17 cellular contexts compared by ENCODE assay signal in the genomic region with DNA sequence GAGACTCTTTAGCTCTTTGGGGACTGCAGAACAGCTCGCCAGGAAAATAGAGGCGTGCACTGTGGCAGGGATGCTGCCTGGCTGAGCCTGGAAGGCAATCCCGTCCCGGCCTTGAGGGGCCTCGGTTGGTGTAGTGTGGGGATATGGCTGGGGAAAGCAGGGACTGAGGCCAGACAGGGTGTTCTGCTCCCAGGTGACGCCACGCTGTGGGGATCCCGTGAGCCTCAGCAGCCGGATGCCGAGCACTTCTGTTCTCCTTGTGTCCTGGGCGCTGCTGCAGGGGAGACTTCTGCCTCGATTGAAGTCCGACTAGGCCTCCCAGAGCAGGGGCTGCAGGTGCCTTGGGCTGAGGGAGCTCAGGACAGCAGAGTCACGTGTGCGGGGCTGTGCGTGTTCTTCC.
DNase-seq lines count a peak whose midpoint lies in the region; ATAC-seq and TF ChIP-seq lines count a peak whose summit lies in the region.
"Had no signal": no experiment of that assay in that cellular context is flagged by ENCODE, and none has a peak within 500 bp of the region (broad histone marks: within the 10 kb centered on the region; RNA-seq: fewer than 3 reads in every experiment).

No MANE protein-coding gene starts in this region.

- DNase-seq in H9 (no peak), neural crest cell (ENCODE audit: low read depth, low spot score) (no peak), NCI-H2107 treated with DMSO at 0.1 percent for 48 hours (lab: John Stamatoyannopoulos, UW; ENCODE audit: unreplicated experiment) (no peak)
- DNase-seq: CD4-positive, CD25-positive, alpha-beta regulatory T cell; COR-L47; DMS79; HCEC 1CT; NCI-H2081; NCI-H2171 treated with DMSO at 0.1 percent for 48 hours; NCI-H446; OCI-M1 had no signal

- no peak overlapping the region for H3T11ph ChIP-seq in H9 (ENCODE audit: low read length)

- H2AFZ ChIP-seq in H9 (ENCODE audit: low read length) = no peak overlapping the region
- H2AFZ ChIP-seq: GM23248 had no signal

- WGBS in H9 (ENCODE audit: extremely low coverage, insufficient read length, low lambda C conversion rate) = no CpG with 5 or more reads among the region's 16 CpGs

- no peak overlapping the region for H2AK5ac ChIP-seq in H9 (ENCODE audit: insufficient read length, low read length)

- no peak overlapping the region for H3K23ac ChIP-seq in H9 (ENCODE audit: insufficient read length, low read depth, low read length)

- no peak overlapping the region for H3K4ac ChIP-seq in H9 (ENCODE audit: low read depth, low read length)

- peaks cover 72% of the 10 kb centered on the region for H3K36me3 ChIP-seq in BLaER1

- H3K4me3 Mint-ChIP-seq in H9 (no peak overlapping the region), brain (no peak overlapping the region), neural crest cell (no peak overlapping the region)
- H3K4me3 Mint-ChIP-seq: CD4-positive, CD25-positive, alpha-beta regulatory T cell had no signal

- no peak overlapping the region for H3K18ac ChIP-seq in H9 (ENCODE audit: insufficient read length, low read depth, low read length)

- no peaks in the 10 kb centered on the region for H3K23me2 ChIP-seq in H9 (ENCODE audit: insufficient read length, low read depth, low read length, poor library complexity, severe bottlenecking)

- no peak overlapping the region for H4K8ac ChIP-seq in H9 (replicated peaks; ENCODE audit: insufficient read length, low read depth, low read length)

- peaks cover 27 to 48% of the 10 kb centered on the region in 2 experiments for H3K4me1 Mint-ChIP-seq in H9
- H3K4me1 Mint-ChIP-seq in brain = peaks cover 45% of the 10 kb centered on the region
- H3K4me1 Mint-ChIP-seq in neural crest cell = peaks cover 47% of the 10 kb centered on the region

- no peaks in the 10 kb centered on the region for H3K79me1 ChIP-seq in H9 (ENCODE audit: insufficient read depth, low read depth, low read length, poor library complexity, severe bottlenecking)

- H2BK15ac ChIP-seq in H9 (ENCODE audit: low read depth, low read length) = no peak overlapping the region

- no peak overlapping the region for H2BK20ac ChIP-seq in H9 (ENCODE audit: low read depth, low read length, poor library complexity, severe bottlenecking)

- H3K56ac ChIP-seq in H9 (ENCODE audit: insufficient read length, low read depth, low read length) = no peak overlapping the region

- no peak overlapping the region for H2BK120ac ChIP-seq in H9 (ENCODE audit: low read depth, low read length, poor library complexity, severe bottlenecking)

- H4K5ac ChIP-seq in H9 (ENCODE audit: insufficient read length, low read depth, low read length) = no peak overlapping the region

- no peak overlapping the region for H4K91ac ChIP-seq in H9 (ENCODE audit: insufficient read length, low read depth, low read length)

- H4K20me1 ChIP-seq in BLaER1 (peaks cover 21% of the 10 kb centered on the region; the same call in 1 of the 2 replicates), H9 (ENCODE audit: control insufficient read depth, insufficient read depth, insufficient read length) (no peaks in the 10 kb centered on the region)

- no peak overlapping the region for H3K4me3 ChIP-seq in BLaER1
- H3K4me3 ChIP-seq: GM23248 had no signal

- H3K9ac ChIP-seq in BLaER1 (0 out of 2 replicates have a peak overlapping the region, but pooled peaks have one; percentile 50), H9 (ENCODE audit: extremely low read depth, insufficient read length, low read length) (no peak overlapping the region)

- H3K14ac ChIP-seq in H9 (ENCODE audit: insufficient read depth, low read length) = no peak overlapping the region

- no peak overlapping the region for H2BK12ac ChIP-seq in H9 (ENCODE audit: insufficient read length, low read depth, low read length)

- ATAC-seq in GM21423 (IDR thresholded peaks at IDR 0.05; ENCODE audit: unreplicated experiment) (no peak), HG02763 (IDR thresholded peaks at IDR 0.05; ENCODE audit: unreplicated experiment) (no peak), GM21515 (IDR thresholded peaks at IDR 0.05; ENCODE audit: unreplicated experiment) (no peak)

- no peaks in the 10 kb centered on the region for H3K9me3 Mint-ChIP-seq in H9
- no peaks in the 10 kb centered on the region for H3K9me3 Mint-ChIP-seq in brain
- H3K9me3 Mint-ChIP-seq in neural crest cell = no peaks in the 10 kb centered on the region
- H3K9me3 Mint-ChIP-seq: CD4-positive, CD25-positive, alpha-beta regulatory T cell had no signal

- peak overlapping the region; percentile 77 for H3K4me2 ChIP-seq in BLaER1
- no peak overlapping the region for H3K4me2 ChIP-seq in H9 (ENCODE audit: insufficient read depth, insufficient read length, low read length)

- H3K4me1 ChIP-seq in BLaER1 (peaks cover 42% of the 10 kb centered on the region), H9 (ENCODE audit: insufficient read depth, low read length) (no peaks in the 10 kb centered on the region)

- peaks cover 16 to 21% (median 19%) of the 10 kb centered on the region in 3 experiments for H3K36me3 Mint-ChIP-seq in H9 (ENCODE audit: insufficient read depth in 1 of 3, low read depth in 3 of 3)
- peaks cover 14% of the 10 kb centered on the region for H3K36me3 Mint-ChIP-seq in brain
- peaks cover 4% of the 10 kb centered on the region for H3K36me3 Mint-ChIP-seq in neural crest cell (ENCODE audit: low read depth)

- peak overlapping the region; percentile 48 to 80 (median 53); a peak in 6 of 7 replicates for H3K27ac Mint-ChIP-seq in H9
- H3K27ac Mint-ChIP-seq in brain = peak overlapping the region in 4 of 5 experiments; percentile 64 to 91 (median 80)
- peak overlapping the region; percentile 62 for H3K27ac Mint-ChIP-seq in neural crest cell (ENCODE audit: unreplicated experiment)
- H3K27ac Mint-ChIP-seq: CD4-positive, CD25-positive, alpha-beta regulatory T cell had no signal

- no peak for TF ChIP-seq CTCF in H9 (conservative IDR thresholded peaks at IDR 0.05)
- no peak for TF ChIP-seq CTCF in brain (conservative IDR thresholded peaks at IDR 0.05)
- no peak for TF ChIP-seq CTCF in neural crest cell (conservative IDR thresholded peaks at IDR 0.05)

- peak overlapping the region; percentile 81 for H3K27ac ChIP-seq in BLaER1
- H3K27ac ChIP-seq in H9 (ENCODE audit: insufficient read length, low read depth, low read length) = no peak overlapping the region
- H3K27ac ChIP-seq: GM23248 had no signal

- H3K79me2 ChIP-seq in H9 (ENCODE audit: insufficient read depth, low read length) = no peaks in the 10 kb centered on the region

- H3K9me3 ChIP-seq in BLaER1 (no peaks in the 10 kb centered on the region), H9 (ENCODE audit: control insufficient read depth, low read depth, low read length) (no peaks in the 10 kb centered on the region)

- no peak overlapping the region for H2BK5ac ChIP-seq in H9 (ENCODE audit: insufficient read length, low read length)

- no peaks in the 10 kb centered on the region for H3K27me3 ChIP-seq in BLaER1
- H3K27me3 ChIP-seq in H9 (ENCODE audit: insufficient read depth, low read length) = no peaks in the 10 kb centered on the region

- H3K27me3 Mint-ChIP-seq in H9 (ENCODE audit: low read depth) (no peaks in the 10 kb centered on the region), brain (no peaks in the 10 kb centered on the region), neural crest cell (ENCODE audit: low read depth) (no peaks in the 10 kb centered on the region)
- H3K27me3 Mint-ChIP-seq: CD4-positive, CD25-positive, alpha-beta regulatory T cell had no signal
